In the genomic region with DNA sequence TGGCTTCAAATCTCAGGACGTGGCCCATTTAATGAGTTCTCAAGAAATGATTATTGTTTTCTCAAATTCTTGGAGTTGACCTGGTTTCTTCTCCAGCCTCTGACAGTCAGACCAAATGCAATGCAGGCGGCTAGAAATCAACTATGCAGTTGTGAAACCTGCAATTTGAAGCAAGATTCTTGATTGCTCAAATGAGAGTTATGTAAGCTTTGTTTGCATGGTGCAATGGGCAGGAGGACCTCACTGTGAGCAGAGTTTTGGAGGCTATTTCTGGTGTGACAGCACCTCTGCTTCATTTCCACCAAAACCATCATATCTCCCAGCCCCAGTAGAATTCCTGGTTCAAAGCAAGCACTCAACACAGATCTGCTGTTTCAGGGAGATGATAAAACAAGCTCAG, we compare ENCODE assay signal across 18 cellular contexts.
A peak's percentile ranks its signal among the peaks of the same experiment; 100 is the strongest.
DNase-seq lines count a peak whose midpoint lies in the region; ATAC-seq, FAIRE-seq and TF ChIP-seq lines count a peak whose summit lies in the region.
"Had no signal": no experiment of that assay in that cellular context is flagged by ENCODE, and none has a peak within 500 bp of the region (broad histone marks: within the 10 kb centered on the region; RNA-seq: fewer than 3 reads in every experiment).

No MANE protein-coding gene starts in this region.

- POLR2A ChIA-PET in K562 (lab: Yijun Ruan, JAX) = interaction anchor here (0.6 kb wide), 1 partner anchor 10 kb away, joined by 4 read pairs; no protein-coding TSS in a partner anchor

- H3K4me2 ChIP-seq in K562 (ENCODE audit: insufficient read depth, low read length) = no peak overlapping the region

- intact Hi-C loops in K562 (cut with micrococcal nuclease) (no loop called here), left lung (cut with DNase I) (no loop called here)

- DNase-seq in HL-60 (ENCODE audit: low read depth in 1 of 2, low spot score in 1 of 2) (peak; percentile 82 to 86), K562 (ENCODE audit: extremely low read depth in 1 of 4, low spot score in 3 of 4) (no peak), left lung (no peak), upper lobe of left lung (peak in 1 of 2 donors; percentile 33), NCI-H1092 treated with DMSO at 0.1 percent for 48 hours (lab: John Stamatoyannopoulos, UW) (no peak), erythroblast (lab: John Stamatoyannopoulos, UW) (no peak), GM19239 (ENCODE audit: insufficient read length, low spot score) (no peak)
- DNase-seq: activated effector memory CD4-positive, alpha-beta T cell treated with anti-CD3 and anti-CD28 coated beads, Interleukin-2, amount 50 U/mL, for 16 hours; dorsolateral prefrontal cortex; foreskin fibroblast; GOT3; KBM-7; NCI-H1436 treated with DMSO at 0.1 percent for 48 hours; NCI-H446; OCI-M1 had no signal

- H3K36me3 ChIP-seq in K562 (ENCODE audit: control insufficient read depth, insufficient read depth, low read length) (no peaks in the 10 kb centered on the region), left lung (no peaks in the 10 kb centered on the region), upper lobe of left lung (no peaks in the 10 kb centered on the region)

- H3K27ac ChIP-seq in HL-60 (replicated peaks) = peak overlapping the region; percentile 25
- H3K27ac ChIP-seq in K562 (ENCODE audit: extremely low read depth, low read depth, low read length) = no peak overlapping the region
- H3K27ac ChIP-seq in left lung = peak overlapping the region in 1 of 2 donors; percentile 68
- peak overlapping the region in 1 of 4 donors; percentile 55 for H3K27ac ChIP-seq in upper lobe of left lung
- H3K27ac ChIP-seq: dorsolateral prefrontal cortex, parathyroid adenoma, VCaP had no signal

- no peak overlapping the region for H3K9ac ChIP-seq in K562 (ENCODE audit: insufficient read depth in 1 of 2, low read depth in 2 of 2, low read length in 2 of 2)
- H3K9ac ChIP-seq: parathyroid adenoma had no signal

- H3K27me3 ChIP-seq in HL-60 (ENCODE audit: insufficient read depth, poor library complexity, severe bottlenecking) (no peaks in the 10 kb centered on the region), K562 (ENCODE audit: control insufficient read depth in 2 of 2, insufficient read depth in 2 of 2, low read length in 2 of 2) (peaks cover 0 to 11% of the 10 kb centered on the region in 2 experiments; a peak in 4 of 5 replicates), left lung (no peaks in the 10 kb centered on the region), upper lobe of left lung (no peaks in the 10 kb centered on the region)

- no peak for ATAC-seq in K562
- ATAC-seq in left lung = peak; percentile 53
- ATAC-seq in upper lobe of left lung (ENCODE audit: low FRiP score in 2 of 2) = peak; percentile 50 to 66
- ATAC-seq: SK-N-SH treated with all-trans-retinoic acid at 6 μM for 48 hours had no signal

- H3K79me2 ChIP-seq in K562 (ENCODE audit: control insufficient read depth, insufficient read depth, low read length) = no peaks in the 10 kb centered on the region
- H3K79me2 ChIP-seq: parathyroid adenoma had no signal

- TF ChIP-seq EP300 in K562 (IDR thresholded peaks at IDR 0.05; ENCODE audit: low read length) (no peak), upper lobe of left lung (IDR thresholded peaks at IDR 0.05) (peak in 1 of 4 donors; percentile 30)

- in situ Hi-C loops in K562 (cut with MboI) = no loop called here

- TF ChIP-seq POLR2A in K562 (conservative IDR thresholded peaks at IDR 0.05) (no peak), upper lobe of left lung (IDR thresholded peaks at IDR 0.05) (no peak), erythroblast (IDR thresholded peaks at IDR 0.05; ENCODE audit: low read length) (no peak)

- H3K4me1 ChIP-seq in K562 (replicated peaks in 1 of 2; ENCODE audit: control insufficient read depth in 2 of 2, insufficient read depth in 2 of 2, low read length in 2 of 2) (no peaks in the 10 kb centered on the region), left lung (peaks cover 0 to 34% of the 10 kb centered on the region in 2 donors), upper lobe of left lung (peaks cover 0 to 12% (median 6%) of the 10 kb centered on the region in 4 donors)
- H3K4me1 ChIP-seq: parathyroid adenoma had no signal

- TF ChIP-seq CTCF in HL-60 (IDR thresholded peaks at IDR 0.05; ENCODE audit: insufficient read depth, low read length) (no peak), K562 (IDR thresholded peaks at IDR 0.05 in 2 of 3, conservative IDR thresholded peaks at IDR 0.05 in 1 of 3; ENCODE audit: insufficient read depth in 2 of 3, low read depth in 1 of 3, low read length in 3 of 3) (no peak), left lung (IDR thresholded peaks at IDR 0.05) (no peak), upper lobe of left lung (IDR thresholded peaks at IDR 0.05) (no peak)

- 0% methylated on average over 2 of the region's 2 CpGs for WGBS in K562 (ENCODE audit: insufficient coverage, low coverage, missing lambda C conversion rate)
- 25 to 58% methylated on average over 2 of the region's 2 CpGs for WGBS in upper lobe of left lung, 2 donors

- CTCF ChIA-PET in K562 (lab: Yijun Ruan, JAX; ENCODE audit: low intra/inter-chr PET ratio) = no interaction called here

- H3K9me3 ChIP-seq in K562 (replicated peaks; ENCODE audit: control insufficient read depth, insufficient read depth, low read depth, low read length) (no peaks in the 10 kb centered on the region), left lung (no peaks in the 10 kb centered on the region), upper lobe of left lung (no peaks in the 10 kb centered on the region)

- FAIRE-seq in K562 (lab: Jason Lieb, UNC) = no peak
- no peak for FAIRE-seq in GM19239 (lab: Jason Lieb, UNC)

- no TSS peak for BruUV-seq in K562 (replicated peaks; lab: Mats Ljungman, UMichigan)

- no peak for TF ChIP-seq RAD21 in K562 (CRISPR knock-in tag; conservative IDR thresholded peaks at IDR 0.05 in 1 of 2, IDR thresholded peaks at IDR 0.05 in 1 of 2)

- H2AFZ ChIP-seq in K562 (ENCODE audit: low read depth, low read length) = no peak overlapping the region
- H2AFZ ChIP-seq: parathyroid adenoma had no signal

- no peaks in the 10 kb centered on the region for H3K9me1 ChIP-seq in K562 (ENCODE audit: control insufficient read depth, insufficient read depth, low read length)

- no peaks in the 10 kb centered on the region for H4K20me1 ChIP-seq in K562 (replicated peaks; ENCODE audit: control insufficient read depth, insufficient read depth, low read length)

- H3K4me3 ChIP-seq in HL-60 (replicated peaks; ENCODE audit: insufficient read depth, low read length) = no peak overlapping the region
- no peak overlapping the region for H3K4me3 ChIP-seq in K562
- H3K4me3 ChIP-seq in left lung = no peak overlapping the region
- H3K4me3 ChIP-seq in upper lobe of left lung = no peak overlapping the region
- H3K4me3 ChIP-seq: dorsolateral prefrontal cortex had no signal

TF ChIP-seq in K562, 482 proteins besides CTCF, POLR2A, EP300 and RAD21:
- TF ChIP-seq CEBPG (CRISPR knock-in tag; IDR thresholded peaks at IDR 0.05) (no peak), CEBPG (tag; conservative IDR thresholded peaks at IDR 0.05 in 1 of 2, IDR thresholded peaks at IDR 0.05 in 1 of 2) (0 out of 4 replicates have a peak, but pooled peaks of 1 of the 2 experiments have one; percentile 31), COPS2 (conservative IDR thresholded peaks at IDR 0.05) (no peak), CEBPB (tag; IDR thresholded peaks at IDR 0.05) (0 out of 2 replicates have a peak, but pooled peaks have one; percentile 20), GABPA (tag; conservative IDR thresholded peaks at IDR 0.05; ENCODE audit: low read depth) (no peak), SIX5 (IDR thresholded peaks at IDR 0.05; ENCODE audit: borderline replicate concordance in 1 of 2, insufficient read depth in 1 of 2, low read depth in 1 of 2, low read length in 2 of 2) (no peak), PHF20 (IDR thresholded peaks at IDR 0.05; ENCODE audit: partially characterized antibody) (no peak), CBX2 (IDR thresholded peaks at IDR 0.05; ENCODE audit: insufficient read depth, low read length, poor library complexity, severe bottlenecking) (no peak), ZEB2 (IDR thresholded peaks at IDR 0.05) (no peak)
- TF ChIP-seq, protein P1, sequence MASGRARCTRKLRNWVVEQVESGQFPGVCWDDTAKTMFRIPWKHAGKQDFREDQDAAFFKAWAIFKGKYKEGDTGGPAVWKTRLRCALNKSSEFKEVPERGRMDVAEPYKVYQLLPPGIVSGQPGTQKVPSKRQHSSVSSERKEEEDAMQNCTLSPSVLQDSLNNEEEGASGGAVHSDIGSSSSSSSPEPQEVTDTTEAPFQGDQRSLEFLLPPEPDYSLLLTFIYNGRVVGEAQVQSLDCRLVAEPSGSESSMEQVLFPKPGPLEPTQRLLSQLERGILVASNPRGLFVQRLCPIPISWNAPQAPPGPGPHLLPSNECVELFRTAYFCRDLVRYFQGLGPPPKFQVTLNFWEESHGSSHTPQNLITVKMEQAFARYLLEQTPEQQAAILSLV (tag; IDR thresholded peaks at IDR 0.05) = no peak
TF ChIP-seq in K562: peak in this region for 2.

Comparison
In these comparisons a context has a peak if more than half of its experiments do, and no peak if none do; other contexts are left out.
1. DNase-seq: peak in HL-60 (2 of 2); none in K562 (0 of 4), left lung (0 of 2), NCI-H1092 treated with DMSO at 0.1 percent for 48 hours (single experiment), erythroblast (0 of 2) and GM19239 (single experiment).